ENCODE assay signal across 20 cellular contexts in the genomic region with DNA sequence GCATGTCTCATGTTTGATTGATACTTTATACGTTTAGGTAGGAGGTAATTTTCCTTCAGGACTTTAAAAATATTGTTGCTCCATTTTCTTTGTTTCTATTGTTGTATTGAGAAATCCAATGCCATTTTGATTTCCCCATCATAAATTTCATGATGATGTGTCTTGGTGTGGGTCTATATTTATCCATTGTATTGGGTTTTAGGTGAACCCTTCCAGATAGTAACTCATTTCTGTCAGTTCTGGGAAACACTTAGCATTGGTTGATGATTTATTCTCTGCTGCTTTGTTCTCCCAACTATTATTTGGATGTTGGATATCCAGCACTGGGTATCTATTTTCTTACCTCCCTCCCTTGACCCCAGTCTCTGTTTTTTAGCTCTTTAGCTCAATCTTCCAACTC. TPM values are rescaled to one million over a fixed set of nuclear protein-coding genes. Genes with fewer than 3 reads are reported as not detected.
DNase-seq lines count a peak whose midpoint lies in the region; ATAC-seq and TF ChIP-seq lines count a peak whose summit lies in the region.
"Had no signal": no experiment of that assay in that cellular context is flagged by ENCODE, and none has a peak within 500 bp of the region (broad histone marks: within the 10 kb centered on the region; RNA-seq: fewer than 3 reads in every experiment).

No MANE protein-coding gene starts in this region.

- in situ Hi-C loops in Panc1 (cut with HindIII; ENCODE audit: low pct_unique_long_range_greater_than_20kb, low sequenced_read_pairs) = no loop called here

- TF ChIP-seq CTCF in Panc1 (IDR thresholded peaks at IDR 0.05) (no peak), endodermal cell (conservative IDR thresholded peaks at IDR 0.05) (no peak), psoas muscle (IDR thresholded peaks at IDR 0.05) (no peak)

- H3K4me3 ChIP-seq in Panc1 (ENCODE audit: low read depth in 2 of 2, low read length in 2 of 2) = no peak overlapping the region
- peak overlapping the region; percentile 53 for H3K4me3 ChIP-seq in endodermal cell (ENCODE audit: low read length)
- H3K4me3 ChIP-seq in psoas muscle = no peak overlapping the region
- H3K4me3 ChIP-seq: A549; BLaER1 treated with 17β-estradiol and CSF1 and Interleukin-3, amounts not matched to agents 10 nM and 100 nM had no signal

- no peaks in the 10 kb centered on the region for H3K4me1 ChIP-seq in Panc1 (ENCODE audit: control insufficient read depth, insufficient read depth, low read length)
- H3K4me1 ChIP-seq in endodermal cell (ENCODE audit: control insufficient read depth, insufficient read depth, low read length) = peaks cover 7% of the 10 kb centered on the region
- peaks cover 8% of the 10 kb centered on the region for H3K4me1 ChIP-seq in psoas muscle
- H3K4me1 ChIP-seq: A549; BLaER1 treated with 17β-estradiol and CSF1 and Interleukin-3, amounts not matched to agents 10 nM and 100 nM; Caco-2 had no signal

- no peak for DNase-seq in activated T-cell treated with anti-CD3 and anti-CD28 coated beads, Interleukin-2, amount 50 U/mL, for 72 hours
- DNase-seq in activated T-cell treated with anti-CD3 and anti-CD28 coated beads, Interleukin-2, amount 50 U/mL, for 4 hours = no peak
- no peak for DNase-seq in Panc1 (ENCODE audit: low read depth, low spot score)
- DNase-seq in endodermal cell = no peak
- DNase-seq in psoas muscle = no peak
- no peak for DNase-seq in stimulated activated CD4-positive, alpha-beta T cell treated with anti-CD3 and anti-CD28 coated beads, Interleukin-4, amount 100 ng/mL, for 24 hours
- DNase-seq: AML-193; Caco-2; Calu3; CD4-positive, alpha-beta T cell; CD8-positive, alpha-beta T cell; DMS79 treated with DMSO at 0.1 percent for 48 hours; GF-D8 had no signal

- TSS peak; percentile 3 for BruUV-seq in Panc1 (replicated peaks; lab: Mats Ljungman, UMichigan)

- H3K27ac ChIP-seq in Panc1 (ENCODE audit: low read length) (no peak overlapping the region), endodermal cell (ENCODE audit: low read depth, low read length) (no peak overlapping the region), psoas muscle (peak overlapping the region; percentile 13)
- H3K27ac ChIP-seq: 22Rv1; A549; BLaER1 treated with 17β-estradiol and CSF1 and Interleukin-3, amounts not matched to agents 10 nM and 100 nM; C4-2B had no signal

- CTCF ChIA-PET in Panc1 (lab: Charles Lee) = interaction anchor here (0.6 kb wide), 1 partner anchor 23 kb away, joined by 4 read pairs; no protein-coding TSS in a partner anchor

- H3K27me3 ChIP-seq in Panc1 (ENCODE audit: control insufficient read depth, insufficient read depth, low read length) = no peaks in the 10 kb centered on the region
- H3K27me3 ChIP-seq in endodermal cell (ENCODE audit: control insufficient read depth, insufficient read depth, low read length, poor library complexity, severe bottlenecking) = no peaks in the 10 kb centered on the region
- H3K27me3 ChIP-seq in psoas muscle (ENCODE audit: insufficient read depth in 3 of 3, low read length in 2 of 3) = no peaks in the 10 kb centered on the region
- H3K27me3 ChIP-seq: BLaER1 treated with 17β-estradiol and CSF1 and Interleukin-3, amounts not matched to agents 10 nM and 100 nM had no signal

- H3K27me3 Mint-ChIP-seq in activated T-cell treated with anti-CD3 and anti-CD28 coated beads, Interleukin-2, amount 50 U/mL, for 72 hours (ENCODE audit: low read depth) = no peaks in the 10 kb centered on the region
- no peaks in the 10 kb centered on the region for H3K27me3 Mint-ChIP-seq in activated T-cell treated with anti-CD3 and anti-CD28 coated beads, Interleukin-2, amount 50 U/mL, for 4 hours (ENCODE audit: low read depth)
- H3K27me3 Mint-ChIP-seq in endodermal cell (ENCODE audit: insufficient read depth) = no peaks in the 10 kb centered on the region
- H3K27me3 Mint-ChIP-seq: B cell; CD4-positive, alpha-beta T cell had no signal

- H3K27ac Mint-ChIP-seq in activated T-cell treated with anti-CD3 and anti-CD28 coated beads, Interleukin-2, amount 50 U/mL, for 72 hours = peak overlapping the region; percentile 32
- H3K27ac Mint-ChIP-seq in endodermal cell = no peak overlapping the region
- H3K27ac Mint-ChIP-seq: B cell; CD4-positive, alpha-beta T cell had no signal

- WGBS in endodermal cell (ENCODE audit: insufficient coverage in 1 of 2, insufficient read length in 1 of 2), 2 experiments = 84 to 100% methylated on average over 1 of the region's 1 CpG
- WGBS in psoas muscle, 3 donors = 47 to 68% (median 59%) methylated on average over 1 of the region's 1 CpG

- intact Hi-C loops in Panc1 (cut with micrococcal nuclease; ENCODE audit: unreplicated experiment) (no loop called here), psoas muscle (cut with DNase I) (loop anchor here in 1 of 2 donors (10.0 kb wide), 1 partner anchor 48 kb away; no protein-coding TSS in a partner anchor)

- peaks cover 5 to 11% of the 10 kb centered on the region in 2 donors for H3K9me3 Mint-ChIP-seq in activated T-cell treated with anti-CD3 and anti-CD28 coated beads, Interleukin-2, amount 50 U/mL, for 72 hours
- H3K9me3 Mint-ChIP-seq in activated T-cell treated with anti-CD3 and anti-CD28 coated beads, Interleukin-2, amount 50 U/mL, for 4 hours = peaks cover 26% of the 10 kb centered on the region
- H3K9me3 Mint-ChIP-seq in endodermal cell = no peaks in the 10 kb centered on the region

- POLR2A ChIA-PET in Panc1 (lab: Charles Lee) = interaction anchor here (0.6 kb wide), 1 partner anchor 99 kb away, joined by 3 read pairs; no protein-coding TSS in a partner anchor

- H3K9ac ChIP-seq in endodermal cell (ENCODE audit: extremely low read depth, low read length, poor library complexity, severe bottlenecking) = no peak overlapping the region
- H3K9ac ChIP-seq: BLaER1 treated with 17β-estradiol and CSF1 and Interleukin-3, amounts not matched to agents 10 nM and 100 nM had no signal

- H3K36me3 Mint-ChIP-seq in activated T-cell treated with anti-CD3 and anti-CD28 coated beads, Interleukin-2, amount 50 U/mL, for 72 hours (ENCODE audit: insufficient read depth in 2 of 2) = peaks cover 28 to 63% of the 10 kb centered on the region in 2 donors
- peaks cover 84% of the 10 kb centered on the region for H3K36me3 Mint-ChIP-seq in activated T-cell treated with anti-CD3 and anti-CD28 coated beads, Interleukin-2, amount 50 U/mL, for 4 hours (ENCODE audit: insufficient read depth)
- H3K36me3 Mint-ChIP-seq in endodermal cell (ENCODE audit: low read depth) = peaks cover 72% of the 10 kb centered on the region

- H3K4me1 Mint-ChIP-seq in activated T-cell treated with anti-CD3 and anti-CD28 coated beads, Interleukin-2, amount 50 U/mL, for 72 hours (ENCODE audit: low read depth) = no peaks in the 10 kb centered on the region
- peaks cover 12% of the 10 kb centered on the region for H3K4me1 Mint-ChIP-seq in activated T-cell treated with anti-CD3 and anti-CD28 coated beads, Interleukin-2, amount 50 U/mL, for 4 hours (ENCODE audit: low read depth)
- H3K4me1 Mint-ChIP-seq in endodermal cell = peaks cover 32% of the 10 kb centered on the region

- H3K36me3 ChIP-seq in Panc1 (ENCODE audit: control insufficient read depth, insufficient read depth, low read length) = peaks cover 39% of the 10 kb centered on the region
- peaks cover 84% of the 10 kb centered on the region for H3K36me3 ChIP-seq in endodermal cell (ENCODE audit: control insufficient read depth, insufficient read depth, low read length)
- H3K36me3 ChIP-seq in psoas muscle (ENCODE audit: insufficient read depth in 1 of 2, low read depth in 1 of 2) = peaks cover 4 to 74% of the 10 kb centered on the region in 2 donors

- H3K9me3 ChIP-seq in Panc1 (ENCODE audit: control insufficient read depth, insufficient read depth, low read depth, low read length) = no peaks in the 10 kb centered on the region
- peaks cover 10% of the 10 kb centered on the region for H3K9me3 ChIP-seq in endodermal cell (ENCODE audit: control insufficient read depth, low read length)
- peaks cover 4% of the 10 kb centered on the region for H3K9me3 ChIP-seq in psoas muscle
- H3K9me3 ChIP-seq: A549, Caco-2 had no signal

- H3K4me3 Mint-ChIP-seq in activated T-cell treated with anti-CD3 and anti-CD28 coated beads, Interleukin-2, amount 50 U/mL, for 72 hours = no peak overlapping the region
- no peak overlapping the region for H3K4me3 Mint-ChIP-seq in activated T-cell treated with anti-CD3 and anti-CD28 coated beads, Interleukin-2, amount 50 U/mL, for 4 hours
- H3K4me3 Mint-ChIP-seq in endodermal cell = no peak overlapping the region
- H3K4me3 Mint-ChIP-seq: B cell; CD4-positive, alpha-beta T cell; CD8-positive, alpha-beta T cell had no signal

- ATAC-seq in activated T-cell treated with anti-CD3 and anti-CD28 coated beads, Interleukin-2, amount 50 U/mL, for 72 hours (replicated peaks in 1 of 2) = no peak
- ATAC-seq in activated T-cell treated with anti-CD3 and anti-CD28 coated beads, Interleukin-2, amount 50 U/mL, for 4 hours = no peak
- ATAC-seq in Panc1 = no peak
- ATAC-seq in psoas muscle = peak in 2 of 4 donors; percentile 73 to 78
- no peak for ATAC-seq in HG02798 (IDR thresholded peaks at IDR 0.05; ENCODE audit: poor library complexity, unreplicated experiment)
- ATAC-seq in GM19467 (IDR thresholded peaks at IDR 0.05; ENCODE audit: unreplicated experiment) = no peak
- ATAC-seq: A549; CD8-positive, alpha-beta T cell had no signal

RNA-seq across cellular contexts. Expression of a gene that starts 10.0 kb away (rescaled TPM):
- 10 to 100 TPM; 45.0 to 51.0 TPM for total RNA-seq in activated T-cell treated with anti-CD3 and anti-CD28 coated beads, Interleukin-2, amount 50 U/mL, for 72 hours
- total RNA-seq in activated T-cell treated with anti-CD3 and anti-CD28 coated beads, Interleukin-2, amount 50 U/mL, for 4 hours = 10 to 100 TPM; 78.3 to 85.2 (median 78.8) TPM
- 50.2 TPM for total RNA-seq in Panc1 (2021; ENCODE audit: unreplicated experiment)
- 24.8 TPM for polyA plus RNA-seq in Panc1 (2012; ENCODE audit: insufficient read length)
- total RNA-seq in endodermal cell = 10 to 100 TPM; 63.7 to 77.6 TPM
- polyA plus RNA-seq in endodermal cell (2013, experiment 1 of 2) = 36.9 TPM
- 38.0 TPM for polyA plus RNA-seq in endodermal cell (2013, experiment 2 of 2)
- 10 to 100 TPM; 58.8 to 78.2 (median 71.9) TPM for total RNA-seq in psoas muscle
- polyA plus RNA-seq in psoas muscle = 10 to 100 TPM; 32.4 to 88.1 (median 39.5) TPM

RNA-seq across cellular contexts. Expression of a gene that starts 54.2 kb away (rescaled TPM):
- total RNA-seq in activated T-cell treated with anti-CD3 and anti-CD28 coated beads, Interleukin-2, amount 50 U/mL, for 72 hours = 10 to 100 TPM; 18.4 to 19.9 TPM
- total RNA-seq in activated T-cell treated with anti-CD3 and anti-CD28 coated beads, Interleukin-2, amount 50 U/mL, for 4 hours = 10 to 100 TPM; 41.7 to 42.1 (median 42.1) TPM
- total RNA-seq in Panc1 (2021; ENCODE audit: unreplicated experiment) (26.3 TPM), endodermal cell (10 to 100 TPM; 18.6 to 28.7 TPM), psoas muscle (10 to 100 TPM; 13.2 to 31.5 (median 25.3) TPM)
- polyA plus RNA-seq in Panc1 (2012; ENCODE audit: insufficient read length) = 9.5 TPM
- 29.2 TPM for polyA plus RNA-seq in endodermal cell (2013, experiment 1 of 2)
- 25.0 TPM for polyA plus RNA-seq in endodermal cell (2013, experiment 2 of 2)
- 10 to 100 TPM; 14.2 to 20.2 (median 17.7) TPM for polyA plus RNA-seq in psoas muscle
